ENCODE assay signal across 9 cellular contexts in the genomic region with DNA sequence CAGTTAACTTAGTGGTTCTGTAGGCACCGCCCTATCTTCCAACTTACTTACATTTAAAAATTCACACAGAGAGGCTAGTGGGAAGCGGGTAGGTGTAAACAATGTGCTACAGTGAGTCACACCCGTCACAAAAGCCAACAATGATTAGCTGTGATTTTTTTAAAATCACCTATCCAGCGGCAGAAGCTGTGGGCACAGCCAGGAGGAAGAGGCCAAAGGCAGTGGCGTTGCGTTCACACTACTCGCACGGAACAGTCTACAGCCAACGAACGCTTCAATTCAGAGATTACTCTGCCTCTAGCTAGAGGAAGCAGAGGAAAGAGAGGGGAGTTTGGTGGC. TPM values are rescaled to one million over a fixed set of nuclear protein-coding genes. Genes with fewer than 3 reads are reported as not detected.
DNase-seq lines count a peak whose midpoint lies in the region; FAIRE-seq and TF ChIP-seq lines count a peak whose summit lies in the region.
"Had no signal": no experiment of that assay in that cellular context is flagged by ENCODE, and none has a peak within 500 bp of the region (broad histone marks: within the 10 kb centered on the region; RNA-seq: fewer than 3 reads in every experiment).

No MANE protein-coding gene starts in this region.

- H3K4me3 ChIP-seq in MG63 (peak overlapping the region; percentile 68), bronchial epithelial cell (ENCODE audit: low read depth, low read length) (peak overlapping the region; percentile 58), urinary bladder (ENCODE audit: low read depth, low read length) (peak overlapping the region; percentile 79)

- peak; percentile 73 for DNase-seq in DMS79 treated with DMSO at 0.1 percent for 48 hours (lab: John Stamatoyannopoulos, UW)
- DNase-seq in DMS79 (lab: John Stamatoyannopoulos, UW) = no peak
- DNase-seq in H54 (ENCODE audit: insufficient read length, low spot score) = peak; percentile 46
- peak; percentile 78 for DNase-seq in MG63
- peak; percentile 78 for DNase-seq in bronchial epithelial cell (ENCODE audit: low read depth)
- peak; percentile 21 to 72 for DNase-seq in lung microvascular endothelial cell (ENCODE audit: low read depth in 2 of 2)
- no peak for DNase-seq in stimulated activated CD4-positive, alpha-beta T cell treated with anti-CD3 and anti-CD28 coated beads, Interleukin-4, amount 100 ng/mL, for 4 hours

- no peak for TF ChIP-seq CTCF in bronchial epithelial cell (IDR thresholded peaks at IDR 0.05; ENCODE audit: insufficient read depth, low read length, severe bottlenecking)

- FAIRE-seq in H54 (lab: Jason Lieb, UNC) = no peak
- no peak for FAIRE-seq in bronchial epithelial cell (lab: Jason Lieb, UNC)
- FAIRE-seq: A204.1 had no signal

- H3K36me3 ChIP-seq in MG63 (no peaks in the 10 kb centered on the region), bronchial epithelial cell (ENCODE audit: control insufficient read depth, insufficient read depth, low read length) (no peaks in the 10 kb centered on the region), urinary bladder (ENCODE audit: insufficient read depth) (no peaks in the 10 kb centered on the region)

- 1% methylated on average over 10 of the region's 10 CpGs for WGBS in urinary bladder

- H3K27me3 ChIP-seq in MG63 = no peaks in the 10 kb centered on the region
- H3K27me3 ChIP-seq in bronchial epithelial cell (ENCODE audit: control insufficient read depth, insufficient read depth, low read length) = peaks cover 2% of the 10 kb centered on the region

- TF ChIP-seq POLR2A in H54 (IDR thresholded peaks at IDR 0.05; ENCODE audit: low read depth, low read length) = no peak

- no peaks in the 10 kb centered on the region for H3K4me1 ChIP-seq in urinary bladder (ENCODE audit: insufficient read depth)

- H3K27ac ChIP-seq in urinary bladder (ENCODE audit: low read depth) = peak overlapping the region; percentile 74

- H3K9me3 ChIP-seq in MG63 = no peaks in the 10 kb centered on the region

RNA-seq across cellular contexts. Expression of a gene that starts 2.5 kb away (rescaled TPM):
- total RNA-seq in MG63 (2014; rRNA removed; shearing (Covaris generic); ENCODE audit: low replicate concordance) = 4.0 and 10.0 TPM in 2 replicates
- total RNA-seq in bronchial epithelial cell (under 0.01 and 0.13 TPM in 2 replicates), lung microvascular endothelial cell (0.20 and 0.65 TPM in 2 replicates), urinary bladder (51.8 TPM)
- polyA plus RNA-seq in urinary bladder = 8.4 TPM

Comparison
In these comparisons a context has a peak if more than half of its experiments do, and no peak if none do; other contexts are left out.
1. DNase-seq: peak in DMS79 treated with DMSO at 0.1 percent for 48 hours (single experiment), H54 (single experiment), MG63 (single experiment), bronchial epithelial cell (single experiment) and lung microvascular endothelial cell (2 of 2); none in DMS79 (single experiment) and stimulated activated CD4-positive, alpha-beta T cell treated with anti-CD3 and anti-CD28 coated beads, Interleukin-4, amount 100 ng/mL, for 4 hours (0 of 2).
2. Peak in every context shown above with its lines, with median percentiles within 50 percentile points of each other: H3K4me3 ChIP-seq.